Comparison of ENCODE assay signal across 6 cellular contexts in genomic region chr19:54188224-54188871, GRCh38. TPM values are rescaled to one million over a fixed set of nuclear protein-coding genes. Genes with fewer than 3 reads are reported as not detected.
DNase-seq lines count a peak whose midpoint lies in the region; TF ChIP-seq lines count a peak whose summit lies in the region.

No MANE protein-coding gene starts in this region.

- TF ChIP-seq CTCF in DOHH2 (IDR thresholded peaks at IDR 0.05; ENCODE audit: low read depth, low read length, poor library complexity, severe bottlenecking): no peak

- peaks cover 29% of the 10 kb centered on the region for H3K79me2 ChIP-seq in DOHH2 (ENCODE audit: control insufficient read depth, low read length)

- peak; percentile 32 for DNase-seq in SKM-1 treated with dmso at 0.1 percent for 144 hours (lab: John Stamatoyannopoulos, UW; ENCODE audit: unreplicated experiment)
- no peak for DNase-seq in DMS79 treated with DMSO at 0.1 percent for 48 hours (lab: John Stamatoyannopoulos, UW)
- no peak for DNase-seq in NCI-H2107 treated with DMSO at 0.1 percent for 48 hours (lab: John Stamatoyannopoulos, UW; ENCODE audit: unreplicated experiment)

- H3K36me3 ChIP-seq in DOHH2 (ENCODE audit: control insufficient read depth, low read length) (peaks cover 21% of the 10 kb centered on the region), endocrine pancreas (ENCODE audit: control insufficient read depth, insufficient read depth, low read length) (peaks cover 3% of the 10 kb centered on the region), skeletal muscle satellite cell (ENCODE audit: insufficient read depth, low read length) (peaks cover 31% of the 10 kb centered on the region)

- H3K4me2 ChIP-seq in DOHH2 (ENCODE audit: low read length) (peak overlapping the region; percentile 89), skeletal muscle satellite cell (ENCODE audit: low read length) (peak overlapping the region; percentile 87)

- no peaks in the 10 kb centered on the region for H3K9me2 ChIP-seq in DOHH2 (replicated peaks; ENCODE audit: control insufficient read depth, low read length)

- H3K9ac ChIP-seq in endocrine pancreas (ENCODE audit: control insufficient read depth, insufficient read depth, low read length) (peak overlapping the region; percentile 54), skeletal muscle satellite cell (ENCODE audit: low read depth, low read length) (peak overlapping the region; percentile 96)

- H3K4me3 ChIP-seq in DOHH2 (ENCODE audit: low read length): peak overlapping the region; percentile 79
- H3K4me3 ChIP-seq in endocrine pancreas (ENCODE audit: control insufficient read depth, insufficient read depth, low read length): peak overlapping the region; percentile 34
- peak overlapping the region; percentile 92 for H3K4me3 ChIP-seq in skeletal muscle satellite cell (ENCODE audit: low read length)

- no peaks in the 10 kb centered on the region for H3F3A ChIP-seq in DOHH2 (ENCODE audit: control insufficient read depth, insufficient read depth)

- peak overlapping the region; percentile 83 for H3K27ac ChIP-seq in DOHH2 (ENCODE audit: low read depth, low read length)

- H3K4me1 ChIP-seq in DOHH2 (ENCODE audit: control insufficient read depth, low read length): peaks cover 19% of the 10 kb centered on the region
- H3K4me1 ChIP-seq in endocrine pancreas (ENCODE audit: control insufficient read depth, insufficient read depth, low read length): no peaks in the 10 kb centered on the region
- peaks cover 18% of the 10 kb centered on the region for H3K4me1 ChIP-seq in skeletal muscle satellite cell (ENCODE audit: control insufficient read depth, insufficient read depth, low read length)

- H3K9me3 ChIP-seq in DOHH2 (ENCODE audit: control insufficient read depth, insufficient read depth, low read length): no peaks in the 10 kb centered on the region
- H3K9me3 ChIP-seq in endocrine pancreas (ENCODE audit: control insufficient read depth, low read length): no peaks in the 10 kb centered on the region
- no peaks in the 10 kb centered on the region for H3K9me3 ChIP-seq in skeletal muscle satellite cell (replicated peaks; ENCODE audit: low read length)

- no peaks in the 10 kb centered on the region for H3K27me3 ChIP-seq in DOHH2 (ENCODE audit: control insufficient read depth, low read length)
- H3K27me3 ChIP-seq in endocrine pancreas (ENCODE audit: control insufficient read depth, insufficient read depth, low read length): no peaks in the 10 kb centered on the region
- no peaks in the 10 kb centered on the region for H3K27me3 ChIP-seq in skeletal muscle satellite cell (ENCODE audit: control insufficient read depth, insufficient read depth, low read length)

- H4K20me1 ChIP-seq in DOHH2 (ENCODE audit: control insufficient read depth, insufficient read depth, low read depth, low read length): peaks cover 4% of the 10 kb centered on the region; the same call in 1 of the 2 replicates

RNA-seq across cellular contexts. Expression of gene MBOAT7, which starts 1.0 kb away (rescaled TPM):
- total RNA-seq in skeletal muscle satellite cell (2012; rRNA removed): 17.2 and 26.6 TPM in 2 replicates

RNA-seq across cellular contexts. Expression of gene TSEN34, which starts 2.8 kb away (rescaled TPM):
- total RNA-seq in skeletal muscle satellite cell (2012; rRNA removed): 83.1 and 83.4 TPM in 2 replicates

RNA-seq across cellular contexts. Expression of gene RPS9, which starts 12.3 kb away (rescaled TPM):
- total RNA-seq in skeletal muscle satellite cell (2012; rRNA removed): 1,398 and 1,979 TPM in 2 replicates

RNA-seq across cellular contexts. Expression of gene TMC4, which starts 15.4 kb away (rescaled TPM):
- 1.5 TPM in 1 of 2 replicates, not detected in the other for total RNA-seq in skeletal muscle satellite cell (2012; rRNA removed)

RNA-seq across cellular contexts. Expression of gene LENG1, which starts 28.8 kb away (rescaled TPM):
- total RNA-seq in skeletal muscle satellite cell (2012; rRNA removed): 3.1 and 3.5 TPM in 2 replicates

Comparison
In these comparisons a context has a peak if more than half of its experiments do, and no peak if none do; other contexts are left out.
1. H3K4me3 ChIP-seq: peak in every context shown above with its lines; median percentile 92 in skeletal muscle satellite cell; 79 in DOHH2; 34 in endocrine pancreas.